In genomic region chr1:111671849-111672248, GRCh38 we compare ENCODE assay signal across 18 cellular contexts. TPM values are rescaled to one million over a fixed set of nuclear protein-coding genes. Genes with fewer than 3 reads are reported as not detected.
DNase-seq lines count a peak whose midpoint lies in the region; ATAC-seq lines count a peak whose summit lies in the region.
"Had no signal": no experiment of that assay in that cellular context is flagged by ENCODE, and none has a peak within 500 bp of the region (broad histone marks: within the 10 kb centered on the region; RNA-seq: fewer than 3 reads in every experiment).

No MANE protein-coding gene starts in this region.

- CTCF ChIA-PET in T-cell (lab: Charles Lee) = interaction anchor here in 1 of 2 donors (0.6 kb wide), 1 partner anchor 22 kb away, joined by 4 read pairs; no protein-coding TSS in a partner anchor

- peaks cover 24% of the 10 kb centered on the region for H3K36me3 Mint-ChIP-seq in activated naive CD4-positive, alpha-beta T cell treated with anti-CD3 and anti-CD28 coated beads, Interleukin-2, amount 50 U/mL, for 24 hours
- H3K36me3 Mint-ChIP-seq in T-cell = peaks cover 46% of the 10 kb centered on the region

- peak overlapping the region; percentile 25 for H3K27ac Mint-ChIP-seq in activated naive CD4-positive, alpha-beta T cell treated with anti-CD3 and anti-CD28 coated beads, Interleukin-2, amount 50 U/mL, for 24 hours
- peak overlapping the region; percentile 28 to 53 for H3K27ac Mint-ChIP-seq in T-cell

- POLR2A ChIA-PET in T-cell (lab: Charles Lee) = no interaction called here

- intact Hi-C loops in left colon (cut with DNase I, micrococcal nuclease) = no loop called here

- no peak overlapping the region for H3K4me3 Mint-ChIP-seq in activated naive CD4-positive, alpha-beta T cell treated with anti-CD3 and anti-CD28 coated beads, Interleukin-2, amount 50 U/mL, for 24 hours
- H3K4me3 Mint-ChIP-seq in T-cell = peak overlapping the region in 1 of 3 donors; percentile 25
- H3K4me3 Mint-ChIP-seq: CD14-positive monocyte, GM23338 had no signal

- H3K27me3 Mint-ChIP-seq in activated naive CD4-positive, alpha-beta T cell treated with anti-CD3 and anti-CD28 coated beads, Interleukin-2, amount 50 U/mL, for 24 hours = no peaks in the 10 kb centered on the region
- H3K27me3 Mint-ChIP-seq in T-cell = no peaks in the 10 kb centered on the region

- ATAC-seq in T-cell (replicated peaks in 1 of 4) (no peak), left colon (peak; percentile 64), GM21423 (IDR thresholded peaks at IDR 0.05; ENCODE audit: unreplicated experiment) (no peak), HG02763 (IDR thresholded peaks at IDR 0.05; ENCODE audit: unreplicated experiment) (no peak)
- ATAC-seq: A549, GM23338, Panc1 had no signal

- DNase-seq in activated naive CD4-positive, alpha-beta T cell treated with anti-CD3 and anti-CD28 coated beads, Interleukin-2, amount 50 U/mL, for 16 hours = no peak
- no peak for DNase-seq in T-cell
- no peak for DNase-seq in left colon
- no peak for DNase-seq in activated CD4-positive, alpha-beta T cell treated with anti-CD3 and anti-CD28 coated beads for 48 hours
- DNase-seq: DND-41, GF-D8, KBM-7, NCI-H1092, NCI-H345, NCI-H748 treated with DMSO at 0.1 percent for 48 hours, Right ventricle myocardium superior had no signal

- H3K4me1 Mint-ChIP-seq in activated naive CD4-positive, alpha-beta T cell treated with anti-CD3 and anti-CD28 coated beads, Interleukin-2, amount 50 U/mL, for 24 hours = peaks cover 80% of the 10 kb centered on the region
- H3K4me1 Mint-ChIP-seq in T-cell = peaks cover 78 to 84% (median 81%) of the 10 kb centered on the region in 3 donors

- H3K9me3 Mint-ChIP-seq in activated naive CD4-positive, alpha-beta T cell treated with anti-CD3 and anti-CD28 coated beads, Interleukin-2, amount 50 U/mL, for 24 hours = peaks cover 9% of the 10 kb centered on the region
- H3K9me3 Mint-ChIP-seq in T-cell = peaks cover 4 to 9% (median 5%) of the 10 kb centered on the region in 3 donors

RNA-seq across cellular contexts. Expression of gene RAP1A, which starts 52.3 kb away (rescaled TPM):
- 100 to 1,000 TPM in 4 of 5 donors, 10 to 100 TPM in 1; 95.0 to 108 (median 103) TPM for total RNA-seq in T-cell
- 100 to 1,000 TPM in 1 of 2 donors, 10 to 100 TPM in 1; 82.3 to 113 TPM for total RNA-seq in left colon
